Comparison of ENCODE assay signal across 9 cellular contexts in genomic region chr21:41611966-41612606, GRCh38.
DNase-seq lines count a peak whose midpoint lies in the region; ATAC-seq and TF ChIP-seq lines count a peak whose summit lies in the region.
"Had no signal": no experiment of that assay in that cellular context is flagged by ENCODE, and none has a peak within 500 bp of the region (broad histone marks: within the 10 kb centered on the region; RNA-seq: fewer than 3 reads in every experiment).

No MANE protein-coding gene starts in this region.

- peak; percentile 50 for ATAC-seq in activated naive CD8-positive, alpha-beta T cell treated with anti-CD3 and anti-CD28 coated beads, Interleukin-2, amount 50 U/mL, for 24 hours
- ATAC-seq in left lobe of liver, result peak; percentile 71
- no peak for ATAC-seq in GM18867 (IDR thresholded peaks at IDR 0.05; ENCODE audit: unreplicated experiment)
- no peak for ATAC-seq in activated T-cell treated with anti-CD3 and anti-CD28 coated beads, Interleukin-2, amount 50 U/mL, for 4 hours
- ATAC-seq in naive thymus-derived CD8-positive, alpha-beta T cell, result no peak

- no peak overlapping the region for H3K4me3 ChIP-seq in AG10803 (ENCODE audit: low read length)

- no peak overlapping the region for H3K27ac Mint-ChIP-seq in activated naive CD8-positive, alpha-beta T cell treated with anti-CD3 and anti-CD28 coated beads, Interleukin-2, amount 50 U/mL, for 24 hours
- no peak overlapping the region for H3K27ac Mint-ChIP-seq in naive thymus-derived CD8-positive, alpha-beta T cell
- H3K27ac Mint-ChIP-seq: activated T-cell treated with anti-CD3 and anti-CD28 coated beads, Interleukin-2, amount 50 U/mL, for 24 hours had no signal

- DNase-seq in AG10803 (ENCODE audit: low read depth) (peak; percentile 42), HuH-7.5 (ENCODE audit: low spot score) (peak; percentile 68), left lobe of liver (ENCODE audit: low spot score) (no peak)
- no peak for DNase-seq in activated naive CD8-positive, alpha-beta T cell treated with anti-CD3 and anti-CD28 coated beads, Interleukin-2, amount 50 U/mL, for 24 hours
- no peak for DNase-seq in activated T-cell treated with anti-CD3 and anti-CD28 coated beads, Interleukin-2, amount 50 U/mL, for 4 hours
- no peak for DNase-seq in activated CD4-positive, alpha-beta T cell treated with anti-CD3 and anti-CD28 coated beads, Interleukin-2, amount 50 U/mL, for 4 hours
- DNase-seq in naive thymus-derived CD8-positive, alpha-beta T cell, result no peak

- POLR2A ChIA-PET in naive thymus-derived CD8-positive, alpha-beta T cell (lab: Charles Lee), result no interaction called here

- TF ChIP-seq CTCF in AG10803 (conservative IDR thresholded peaks at IDR 0.05; ENCODE audit: low read length), result peak; percentile 33; the same call in 1 of the 2 replicates

- H3K4me1 Mint-ChIP-seq in activated naive CD8-positive, alpha-beta T cell treated with anti-CD3 and anti-CD28 coated beads, Interleukin-2, amount 50 U/mL, for 24 hours, result no peaks in the 10 kb centered on the region
- no peaks in the 10 kb centered on the region for H3K4me1 Mint-ChIP-seq in activated T-cell treated with anti-CD3 and anti-CD28 coated beads, Interleukin-2, amount 50 U/mL, for 4 hours (ENCODE audit: low read depth)
- H3K4me1 Mint-ChIP-seq in naive thymus-derived CD8-positive, alpha-beta T cell, result peaks cover 0 to 5% (median 0%) of the 10 kb centered on the region in 4 donors

- no peaks in the 10 kb centered on the region for H3K36me3 Mint-ChIP-seq in activated naive CD8-positive, alpha-beta T cell treated with anti-CD3 and anti-CD28 coated beads, Interleukin-2, amount 50 U/mL, for 24 hours (ENCODE audit: low read depth)
- H3K36me3 Mint-ChIP-seq in activated T-cell treated with anti-CD3 and anti-CD28 coated beads, Interleukin-2, amount 50 U/mL, for 4 hours (ENCODE audit: insufficient read depth), result no peaks in the 10 kb centered on the region
- H3K36me3 Mint-ChIP-seq in naive thymus-derived CD8-positive, alpha-beta T cell, result no peaks in the 10 kb centered on the region

- no peak overlapping the region for H3K4me3 Mint-ChIP-seq in activated naive CD8-positive, alpha-beta T cell treated with anti-CD3 and anti-CD28 coated beads, Interleukin-2, amount 50 U/mL, for 24 hours
- H3K4me3 Mint-ChIP-seq in activated T-cell treated with anti-CD3 and anti-CD28 coated beads, Interleukin-2, amount 50 U/mL, for 4 hours, result no peak overlapping the region
- H3K4me3 Mint-ChIP-seq in naive thymus-derived CD8-positive, alpha-beta T cell, result no peak overlapping the region
- H3K4me3 Mint-ChIP-seq: activated T-cell treated with anti-CD3 and anti-CD28 coated beads, Interleukin-2, amount 50 U/mL, for 24 hours had no signal

- peaks cover 32% of the 10 kb centered on the region for H3K27me3 Mint-ChIP-seq in activated naive CD8-positive, alpha-beta T cell treated with anti-CD3 and anti-CD28 coated beads, Interleukin-2, amount 50 U/mL, for 24 hours
- H3K27me3 Mint-ChIP-seq in activated T-cell treated with anti-CD3 and anti-CD28 coated beads, Interleukin-2, amount 50 U/mL, for 4 hours (ENCODE audit: low read depth), result peaks cover 41% of the 10 kb centered on the region
- H3K27me3 Mint-ChIP-seq in naive thymus-derived CD8-positive, alpha-beta T cell, result peaks cover 12 to 53% (median 41%) of the 10 kb centered on the region in 5 donors

- no peaks in the 10 kb centered on the region for H3K9me3 Mint-ChIP-seq in activated naive CD8-positive, alpha-beta T cell treated with anti-CD3 and anti-CD28 coated beads, Interleukin-2, amount 50 U/mL, for 24 hours
- H3K9me3 Mint-ChIP-seq in activated T-cell treated with anti-CD3 and anti-CD28 coated beads, Interleukin-2, amount 50 U/mL, for 4 hours, result no peaks in the 10 kb centered on the region
- no peaks in the 10 kb centered on the region for H3K9me3 Mint-ChIP-seq in naive thymus-derived CD8-positive, alpha-beta T cell
- H3K9me3 Mint-ChIP-seq: activated T-cell treated with anti-CD3 and anti-CD28 coated beads, Interleukin-2, amount 50 U/mL, for 24 hours had no signal

Comparison
In these comparisons a context has a peak if more than half of its experiments do, and no peak if none do; other contexts are left out.
1. DNase-seq: peak in AG10803 (single experiment) and HuH-7.5 (single experiment); none in activated naive CD8-positive, alpha-beta T cell treated with anti-CD3 and anti-CD28 coated beads, Interleukin-2, amount 50 U/mL, for 24 hours (single experiment), left lobe of liver (single experiment), activated T-cell treated with anti-CD3 and anti-CD28 coated beads, Interleukin-2, amount 50 U/mL, for 4 hours (single experiment), activated CD4-positive, alpha-beta T cell treated with anti-CD3 and anti-CD28 coated beads, Interleukin-2, amount 50 U/mL, for 4 hours (0 of 2) and naive thymus-derived CD8-positive, alpha-beta T cell (0 of 10).
2. ATAC-seq: peak in activated naive CD8-positive, alpha-beta T cell treated with anti-CD3 and anti-CD28 coated beads, Interleukin-2, amount 50 U/mL, for 24 hours (single experiment) and left lobe of liver (single experiment); none in GM18867 (single experiment), activated T-cell treated with anti-CD3 and anti-CD28 coated beads, Interleukin-2, amount 50 U/mL, for 4 hours (0 of 2) and naive thymus-derived CD8-positive, alpha-beta T cell (0 of 2).